ENCODE assay signal across 13 cellular contexts in the genomic region with DNA sequence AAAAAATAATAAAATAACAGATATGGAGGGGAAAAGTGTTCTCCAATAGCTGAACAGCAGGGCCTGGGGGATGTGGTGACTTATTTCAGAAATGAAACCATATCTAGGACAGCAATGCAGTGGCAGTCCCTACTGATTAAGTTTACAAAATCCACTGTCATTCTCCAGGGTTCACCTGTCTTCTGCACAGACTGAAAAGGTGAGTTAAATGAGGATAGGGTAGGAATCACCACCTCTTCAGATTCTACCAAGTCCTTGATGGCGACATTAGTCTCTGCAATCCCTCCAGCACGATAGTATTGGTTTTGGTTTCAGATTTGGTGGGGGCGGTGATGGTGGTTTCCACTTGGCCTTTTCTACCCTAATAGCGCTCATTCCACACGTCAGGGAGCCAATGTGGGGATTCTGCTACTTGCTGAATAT. TPM values are rescaled to one million over a fixed set of nuclear protein-coding genes. Genes with fewer than 3 reads are reported as not detected.
A peak's percentile ranks its signal among the peaks of the same experiment; 100 is the strongest.
DNase-seq lines count a peak whose midpoint lies in the region; ATAC-seq and TF ChIP-seq lines count a peak whose summit lies in the region.
"Had no signal": no experiment of that assay in that cellular context is flagged by ENCODE, and none has a peak within 500 bp of the region (broad histone marks: within the 10 kb centered on the region; RNA-seq: fewer than 3 reads in every experiment).

No MANE protein-coding gene starts in this region.

- H3K36me3 ChIP-seq in PC-3 (ENCODE audit: low read depth, low read length), result no peaks in the 10 kb centered on the region

- no peak overlapping the region for H3K4me3 ChIP-seq in PC-3 (ENCODE audit: low read length)

- peak; percentile 50 for DNase-seq in activated naive CD4-positive, alpha-beta T cell treated with anti-CD3 and anti-CD28 coated beads for 36 hours
- DNase-seq in activated naive CD4-positive, alpha-beta T cell treated with anti-CD3 and anti-CD28 coated beads, Interleukin-2, amount 50 U/mL, for 16 hours, result no peak
- DNase-seq in stimulated activated effector memory CD8-positive, alpha-beta T cell treated with anti-CD3 and anti-CD28 coated beads, Interleukin-12 subunit alpha, Interleukin-12 subunit beta, amount 100 ng/mL, for 72 hours (ENCODE audit: low spot score in 2 of 2), result peak; percentile 7 to 71
- no peak for DNase-seq in NCI-H748 (lab: John Stamatoyannopoulos, UW; ENCODE audit: unreplicated experiment)
- DNase-seq in PC-3, result no peak
- DNase-seq in hepatic stellate cell (ENCODE audit: low spot score), result no peak
- DNase-seq: cortex of kidney, HCEC 1CT, NCI-H446 treated with DMSO at 0.1 percent for 48 hours had no signal

- CTCF ChIA-PET in activated naive CD4-positive, alpha-beta T cell treated with anti-CD3 and anti-CD28 coated beads for 36 hours (lab: Charles Lee), result no interaction called here
- CTCF ChIA-PET in PC-3 (lab: Charles Lee), result no interaction called here

- intact Hi-C loops in activated naive CD4-positive, alpha-beta T cell treated with anti-CD3 and anti-CD28 coated beads for 36 hours (cut with micrococcal nuclease), result loop anchor here (2.0 kb wide), 1 partner anchor 31 kb away; the partner anchor contains the start of gene NPM1
- intact Hi-C loops in PC-3 (cut with micrococcal nuclease), result no loop called here

- no peaks in the 10 kb centered on the region for H3K27me3 ChIP-seq in PC-3 (ENCODE audit: low read length)

- no peak overlapping the region for H3K4me3 Mint-ChIP-seq in activated naive CD4-positive, alpha-beta T cell treated with anti-CD3 and anti-CD28 coated beads for 36 hours
- H3K4me3 Mint-ChIP-seq in stimulated activated effector memory CD8-positive, alpha-beta T cell treated with anti-CD3 and anti-CD28 coated beads, Interleukin-12 subunit alpha, Interleukin-12 subunit beta, amount 100 ng/mL, for 72 hours, result peak overlapping the region; percentile 35

- H2AFZ ChIP-seq in PC-3 (ENCODE audit: low read length), result no peak overlapping the region

- no peaks in the 10 kb centered on the region for H3K36me3 Mint-ChIP-seq in activated naive CD4-positive, alpha-beta T cell treated with anti-CD3 and anti-CD28 coated beads for 36 hours (ENCODE audit: low read depth)
- H3K36me3 Mint-ChIP-seq in stimulated activated effector memory CD8-positive, alpha-beta T cell treated with anti-CD3 and anti-CD28 coated beads, Interleukin-12 subunit alpha, Interleukin-12 subunit beta, amount 100 ng/mL, for 72 hours, result no peaks in the 10 kb centered on the region

- H3K27ac Mint-ChIP-seq in activated naive CD4-positive, alpha-beta T cell treated with anti-CD3 and anti-CD28 coated beads for 36 hours, result no peak overlapping the region
- no peak overlapping the region for H3K27ac Mint-ChIP-seq in stimulated activated effector memory CD8-positive, alpha-beta T cell treated with anti-CD3 and anti-CD28 coated beads, Interleukin-12 subunit alpha, Interleukin-12 subunit beta, amount 100 ng/mL, for 72 hours

- no peak for TF ChIP-seq CTCF in PC-3 (conservative IDR thresholded peaks at IDR 0.05; ENCODE audit: low read depth, low read length)

- peaks cover 3% of the 10 kb centered on the region for H3K4me1 Mint-ChIP-seq in activated naive CD4-positive, alpha-beta T cell treated with anti-CD3 and anti-CD28 coated beads for 36 hours (ENCODE audit: low read depth)
- H3K4me1 Mint-ChIP-seq in stimulated activated effector memory CD8-positive, alpha-beta T cell treated with anti-CD3 and anti-CD28 coated beads, Interleukin-12 subunit alpha, Interleukin-12 subunit beta, amount 100 ng/mL, for 72 hours, result no peaks in the 10 kb centered on the region

- H3K9me3 ChIP-seq in PC-3 (ENCODE audit: low read length), result no peaks in the 10 kb centered on the region

- H3K79me2 ChIP-seq in PC-3 (ENCODE audit: low read length), result no peaks in the 10 kb centered on the region

- H3K27ac ChIP-seq in PC-3 (ENCODE audit: low read length), result no peak overlapping the region

- H4K20me1 ChIP-seq in PC-3 (ENCODE audit: low read length), result no peaks in the 10 kb centered on the region

- no peaks in the 10 kb centered on the region for H3K4me1 ChIP-seq in PC-3 (ENCODE audit: insufficient read depth, low read length)

- H3K27me3 Mint-ChIP-seq in activated naive CD4-positive, alpha-beta T cell treated with anti-CD3 and anti-CD28 coated beads for 36 hours (ENCODE audit: low read depth), result peaks cover 1% of the 10 kb centered on the region

- BruUV-seq in PC-3 (replicated peaks; lab: Mats Ljungman, UMichigan), result no TSS peak

- H3K9me2 ChIP-seq in PC-3 (replicated peaks; ENCODE audit: low read length), result no peaks in the 10 kb centered on the region

- H3K4me2 ChIP-seq in PC-3 (ENCODE audit: low read length), result no peak overlapping the region

- no peak overlapping the region for H3K9ac ChIP-seq in PC-3 (ENCODE audit: low read length)

- POLR2A ChIA-PET in PC-3 (lab: Charles Lee; ENCODE audit: unreplicated experiment), result no interaction called here

- no peaks in the 10 kb centered on the region for H3K9me3 Mint-ChIP-seq in activated naive CD4-positive, alpha-beta T cell treated with anti-CD3 and anti-CD28 coated beads for 36 hours
- H3K9me3 Mint-ChIP-seq in stimulated activated effector memory CD8-positive, alpha-beta T cell treated with anti-CD3 and anti-CD28 coated beads, Interleukin-12 subunit alpha, Interleukin-12 subunit beta, amount 100 ng/mL, for 72 hours, result no peaks in the 10 kb centered on the region

- peak; percentile 94 for ATAC-seq in HG02623 (IDR thresholded peaks at IDR 0.05; ENCODE audit: unreplicated experiment)
- peak; percentile 72 for ATAC-seq in HG03575 (IDR thresholded peaks at IDR 0.05; ENCODE audit: extremely low read depth, insufficient number of reproducible peaks, low FRiP score, unreplicated experiment)
- ATAC-seq in stimulated activated effector memory CD8-positive, alpha-beta T cell treated with anti-CD3 and anti-CD28 coated beads, Interleukin-12 subunit alpha, Interleukin-12 subunit beta, amount 100 ng/mL, for 72 hours, result peak; percentile 91
- ATAC-seq in PC-3, result no peak

- no peaks in the 10 kb centered on the region for H3F3A ChIP-seq in PC-3 (ENCODE audit: low read length, unreplicated experiment)

RNA-seq across cellular contexts. Expression of gene NPM1, which starts 32.3 kb away (rescaled TPM):
- 1,000 to 10,000 TPM; 3,194 to 3,467 TPM for total RNA-seq in activated naive CD4-positive, alpha-beta T cell treated with anti-CD3 and anti-CD28 coated beads for 36 hours
- total RNA-seq in PC-3 (2014; rRNA removed), result 2,251 and 2,265 TPM in 2 replicates

RNA-seq across cellular contexts. Expression of gene TLX3, which starts 46.3 kb away (rescaled TPM):
- not detected for total RNA-seq in activated naive CD4-positive, alpha-beta T cell treated with anti-CD3 and anti-CD28 coated beads for 36 hours
- not detected in 2 replicates for total RNA-seq in PC-3 (2014; rRNA removed)
- total RNA-seq: pulmonary artery endothelial cell, temporal lobe had no signal

Comparison
In these comparisons a context has a peak if more than half of its experiments do, and no peak if none do; other contexts are left out.
1. DNase-seq: peak in activated naive CD4-positive, alpha-beta T cell treated with anti-CD3 and anti-CD28 coated beads for 36 hours (single experiment) and stimulated activated effector memory CD8-positive, alpha-beta T cell treated with anti-CD3 and anti-CD28 coated beads, Interleukin-12 subunit alpha, Interleukin-12 subunit beta, amount 100 ng/mL, for 72 hours (2 of 2); none in activated naive CD4-positive, alpha-beta T cell treated with anti-CD3 and anti-CD28 coated beads, Interleukin-2, amount 50 U/mL, for 16 hours (single experiment), NCI-H748 (single experiment), PC-3 (single experiment) and hepatic stellate cell (single experiment).